1 cellular context compared by ENCODE assay signal in genomic region chrX:49163555-49164419, GRCh38.
TF ChIP-seq lines count a peak whose summit lies in the region.

No MANE protein-coding gene starts in this region.

TF ChIP-seq in HCT116, 20 proteins besides CTCF, POLR2A, EP300 and RAD21 (continued from another document):
- TF ChIP-seq ZBTB33 (IDR thresholded peaks at IDR 0.05; ENCODE audit: extremely low read depth, insufficient replicate concordance, low read length), result no peak
- TF ChIP-seq ZNF274 (IDR thresholded peaks at IDR 0.05; ENCODE audit: low read depth, low read length), result no peak
